21 cellular contexts compared by ENCODE assay signal in the genomic region with DNA sequence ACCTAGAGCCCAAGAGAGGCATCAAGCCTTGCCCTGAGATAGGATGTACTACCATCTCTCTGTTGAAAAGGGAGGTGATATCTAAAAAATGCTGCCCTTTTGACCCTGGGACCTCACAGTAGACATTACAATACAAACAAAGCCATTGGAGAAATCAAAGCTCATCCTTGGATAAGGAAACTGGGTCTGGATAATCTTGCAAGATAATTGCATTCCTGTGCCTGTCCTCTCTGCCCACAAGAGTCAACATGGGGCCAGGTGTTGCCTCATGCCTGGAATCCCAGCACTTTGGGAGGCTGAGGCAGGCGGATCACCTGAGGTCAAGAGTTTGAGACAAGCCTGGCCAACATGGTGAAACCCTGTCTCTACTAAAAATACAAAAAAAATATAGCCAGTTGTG. TPM values are rescaled to one million over a fixed set of nuclear protein-coding genes. Genes with fewer than 3 reads are reported as not detected.
DNase-seq lines count a peak whose midpoint lies in the region; ATAC-seq and TF ChIP-seq lines count a peak whose summit lies in the region.
"Had no signal": no experiment of that assay in that cellular context is flagged by ENCODE, and none has a peak within 500 bp of the region (broad histone marks: within the 10 kb centered on the region; RNA-seq: fewer than 3 reads in every experiment).

No MANE protein-coding gene starts in this region.

- CTCF ChIA-PET in Caco-2 (lab: Charles Lee) = interaction anchor here (0.6 to 1.4 kb wide), 4 partner anchors 10 to 98 kb away, joined by 3 to 14 read pairs (median 4); no protein-coding TSS in a partner anchor

- H3K4me3 Mint-ChIP-seq in Caco-2 (ENCODE audit: unreplicated experiment) (peak overlapping the region; percentile 56), glutamatergic neuron (ENCODE audit: unreplicated experiment) (peak overlapping the region; percentile 46)
- H3K4me3 Mint-ChIP-seq: activated T-cell treated with anti-CD3 and anti-CD28 coated beads, Interleukin-2, amount 50 U/mL, for 72 hours had no signal

- H3K4me1 Mint-ChIP-seq in Caco-2 (ENCODE audit: low read depth, unreplicated experiment) = peaks cover 29% of the 10 kb centered on the region
- H3K4me1 Mint-ChIP-seq in glutamatergic neuron (ENCODE audit: low read depth, unreplicated experiment) = peaks cover 27% of the 10 kb centered on the region

- H3K9me3 ChIP-seq in Caco-2 (peaks cover 21% of the 10 kb centered on the region), psoas muscle (no peaks in the 10 kb centered on the region)

- H3K4me1 ChIP-seq in Caco-2 (peaks cover 50% of the 10 kb centered on the region), psoas muscle (peaks cover 28% of the 10 kb centered on the region)

- H3K27me3 Mint-ChIP-seq in Caco-2 (ENCODE audit: insufficient read depth, unreplicated experiment) (no peaks in the 10 kb centered on the region), glutamatergic neuron (ENCODE audit: unreplicated experiment) (peaks cover 7% of the 10 kb centered on the region)

- H3K27ac ChIP-seq in psoas muscle = peak overlapping the region; percentile 94
- H3K27ac ChIP-seq: brain microvascular endothelial cell, epithelial cell of prostate had no signal

- H3K27me3 ChIP-seq in Caco-2 (replicated peaks; ENCODE audit: control insufficient read depth, insufficient read depth, low read length) = no peaks in the 10 kb centered on the region
- no peaks in the 10 kb centered on the region for H3K27me3 ChIP-seq in psoas muscle (ENCODE audit: insufficient read depth in 3 of 3, low read length in 2 of 3)
- H3K27me3 ChIP-seq: brain microvascular endothelial cell, stomach had no signal

- H3K36me3 ChIP-seq in Caco-2 (ENCODE audit: control insufficient read depth, insufficient read depth, low read length) (no peaks in the 10 kb centered on the region), psoas muscle (ENCODE audit: insufficient read depth in 1 of 2, low read depth in 1 of 2) (no peaks in the 10 kb centered on the region)
- H3K36me3 ChIP-seq: brain microvascular endothelial cell, stomach had no signal

- DNase-seq in Caco-2 (peak; percentile 82 to 92), RPMI7951 (ENCODE audit: low read depth) (peak; percentile 68), glutamatergic neuron (no peak), psoas muscle (no peak), G401 (ENCODE audit: low spot score) (no peak), left colon (no peak), GOT3 (lab: John Stamatoyannopoulos, UW) (no peak)
- DNase-seq: activated CD4-positive, CD25-positive, alpha-beta regulatory T cell; activated naive CD4-positive, alpha-beta T cell treated with Interleukin-2 at 50 U/mL for 16 hours; activated T-cell treated with anti-CD3 and anti-CD28 coated beads, Interleukin-2, amount 50 U/mL, for 72 hours; brain microvascular endothelial cell; DND-41; effector CD4-positive, alpha-beta T cell; Kasumi-1; NCI-H1092; NCI-H187; stimulated activated CD4-positive, alpha-beta T cell treated with anti-CD3 and anti-CD28 coated beads, Interleukin-1b, Interleukin-23, amount 100 ng/mL, for 48 hours; T-helper 1 cell had no signal

- POLR2A ChIA-PET in Caco-2 (lab: Charles Lee) = interaction anchor here (1.0 to 1.2 kb wide), 3 partner anchors 15 to 58 kb away, joined by 3 to 14 read pairs (median 7); a partner anchor contains a TSS

- H3K4me3 ChIP-seq in Caco-2 (ENCODE audit: low read depth, low read length) (no peak overlapping the region), psoas muscle (no peak overlapping the region)

- 38 to 92% (median 82%) methylated on average over 1 of the region's 1 CpG for WGBS in psoas muscle, 3 donors

- TF ChIP-seq CTCF in Caco-2 (IDR thresholded peaks at IDR 0.05; ENCODE audit: insufficient read depth in 1 of 2, low read depth in 1 of 2, low read length in 1 of 2, severe bottlenecking in 1 of 2, unreplicated experiment in 1 of 2) = no peak
- no peak for TF ChIP-seq CTCF in glutamatergic neuron (IDR thresholded peaks at IDR 0.05; ENCODE audit: partially characterized antibody, unreplicated experiment)
- TF ChIP-seq CTCF in psoas muscle (IDR thresholded peaks at IDR 0.05) = no peak

- H3K27ac Mint-ChIP-seq in Caco-2 (ENCODE audit: unreplicated experiment) (peak overlapping the region; percentile 90), glutamatergic neuron (ENCODE audit: unreplicated experiment) (peak overlapping the region; percentile 41)
- H3K27ac Mint-ChIP-seq: activated T-cell treated with anti-CD3 and anti-CD28 coated beads, Interleukin-2, amount 50 U/mL, for 72 hours had no signal

- H3K9me3 Mint-ChIP-seq in Caco-2 (ENCODE audit: unreplicated experiment) = peaks cover 19% of the 10 kb centered on the region
- peaks cover 14% of the 10 kb centered on the region for H3K9me3 Mint-ChIP-seq in glutamatergic neuron (ENCODE audit: unreplicated experiment)

- no TSS peak for BruUV-seq in Caco-2 (replicated peaks; lab: Mats Ljungman, UMichigan)

- intact Hi-C loops in Caco-2 (cut with micrococcal nuclease; ENCODE audit: unreplicated experiment) (loop anchor here (1.0 to 5.0 kb wide), 4 partner anchors 9 to 137 kb away; no protein-coding TSS in a partner anchor), psoas muscle (cut with DNase I) (loop anchor here in 1 of 2 donors (2.0 kb wide), 1 partner anchor 23 kb away; no protein-coding TSS in a partner anchor), left colon (cut with DNase I, micrococcal nuclease) (no loop called here)

- ATAC-seq in psoas muscle (no peak), left colon (no peak), GM21390 (IDR thresholded peaks at IDR 0.05; ENCODE audit: unreplicated experiment) (no peak)
- ATAC-seq: activated T-cell treated with anti-CD3 and anti-CD28 coated beads, Interleukin-2, amount 50 U/mL, for 72 hours had no signal

- H3K36me3 Mint-ChIP-seq in Caco-2 (ENCODE audit: insufficient read depth, unreplicated experiment) (peaks cover 13% of the 10 kb centered on the region), glutamatergic neuron (ENCODE audit: unreplicated experiment) (peaks cover 17% of the 10 kb centered on the region)

- in situ Hi-C loops in G401 (cut with HindIII; ENCODE audit: low sequenced_read_pairs) = no loop called here

RNA-seq across cellular contexts. Expression of a gene that starts 57.3 kb away (rescaled TPM):
- 167 and 170 TPM in 2 replicates for total RNA-seq in Caco-2 (2022)
- total RNA-seq in RPMI7951 (2014; rRNA removed; shearing (Covaris generic)) = 97.2 and 104 TPM in 2 replicates
- total RNA-seq in glutamatergic neuron (ENCODE audit: unreplicated experiment) = 66.0 TPM
- total RNA-seq in psoas muscle = 10 to 100 TPM; 51.3 to 57.6 (median 52.8) TPM
- 10 to 100 TPM; 16.1 to 42.8 (median 21.6) TPM for polyA plus RNA-seq in psoas muscle
- total RNA-seq in G401 (2014; rRNA removed; shearing (Covaris generic)) = 28.9 and 35.0 TPM in 2 replicates
- 100 to 1,000 TPM; 129 to 145 TPM for total RNA-seq in left colon

Comparison
In these comparisons a context has a peak if more than half of its experiments do, and no peak if none do; other contexts are left out.
1. DNase-seq: peak in Caco-2 (2 of 2) and RPMI7951 (single experiment); none in glutamatergic neuron (single experiment), psoas muscle (0 of 2), G401 (single experiment), left colon (0 of 2) and GOT3 (single experiment).